In the genomic region with DNA sequence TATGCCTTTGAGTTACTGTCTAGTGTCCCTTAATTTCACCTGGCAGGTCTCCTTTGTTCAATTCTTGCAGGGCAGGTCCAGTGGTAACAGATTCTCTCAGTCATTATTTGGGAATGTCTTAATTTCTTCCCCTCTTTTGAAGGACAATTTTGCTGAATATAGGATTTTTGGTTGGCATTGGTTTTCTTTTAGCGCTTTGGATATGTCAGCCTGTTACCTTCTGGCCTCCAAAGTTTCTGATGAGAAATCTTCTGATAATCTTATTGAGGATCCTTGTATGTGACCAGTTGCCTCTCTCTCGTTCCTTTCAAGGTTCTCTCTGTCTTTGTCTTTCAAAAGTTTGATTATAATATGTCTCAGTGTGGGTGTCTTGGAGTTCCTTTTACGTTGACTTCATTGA, we compare ENCODE assay signal across 8 cellular contexts.
"Had no signal": no experiment of that assay in that cellular context is flagged by ENCODE, and none has a peak within 500 bp of the region (broad histone marks: within the 10 kb centered on the region; RNA-seq: fewer than 3 reads in every experiment).

No MANE protein-coding gene starts in this region.

- FAIRE-seq: H1, H54 had no signal

- H3K27ac ChIP-seq: HL-60 had no signal

- DNase-seq: H9, HCEC 1CT, HFFc6, KG1 had no signal

- H3K4me2 ChIP-seq: GM23338 had no signal

- ATAC-seq: GM23338 had no signal

- H2AFZ ChIP-seq: GM23338 had no signal

- H3K4me3 ChIP-seq: GM23338 had no signal
